Comparison of ENCODE assay signal across 8 cellular contexts in genomic region chr18:63676526-63676925, GRCh38. TPM values are rescaled to one million over a fixed set of nuclear protein-coding genes. Genes with fewer than 3 reads are reported as not detected.
DNase-seq lines count a peak whose midpoint lies in the region; ATAC-seq and TF ChIP-seq lines count a peak whose summit lies in the region.

No MANE protein-coding gene starts in this region.

- peak; percentile 31 for DNase-seq in COR-L47 (lab: John Stamatoyannopoulos, UW)
- DNase-seq in Kasumi-1 (lab: John Stamatoyannopoulos, UW), result peak; percentile 39 to 40
- peak in 2 of 4 donors; percentile 6 to 26 for DNase-seq in body of pancreas
- no peak for DNase-seq in glomerular visceral epithelial cell (ENCODE audit: extremely low spot score)
- no peak for DNase-seq in activated naive CD4-positive, alpha-beta T cell treated with anti-CD3 and anti-CD28 coated beads, Interleukin-2, amount 50 U/mL, for 16 hours
- no peak for DNase-seq in COLO829 (ENCODE audit: low spot score)
- no peak for DNase-seq in Right ventricle myocardium superior

- TF ChIP-seq POLR2A in body of pancreas (IDR thresholded peaks at IDR 0.05), result no peak

- peak in 4 of 7 experiments; percentile 10 to 36 (median 21) for TF ChIP-seq CTCF in body of pancreas (IDR thresholded peaks at IDR 0.05)

- peaks cover 4% of the 10 kb centered on the region for H3K4me1 ChIP-seq in body of pancreas

- H3K4me3 ChIP-seq in body of pancreas, result no peak overlapping the region

- intact Hi-C loops in body of pancreas (cut with DNase I) (no loop called here), Right ventricle myocardium superior (cut with DNase I) (no loop called here)

- H3K27me3 ChIP-seq in body of pancreas, result no peaks in the 10 kb centered on the region

- no peaks in the 10 kb centered on the region for H3K9me3 ChIP-seq in body of pancreas

- ATAC-seq in GM19438 (IDR thresholded peaks at IDR 0.05; ENCODE audit: low read depth, unreplicated experiment) (peak; percentile 74), body of pancreas (no peak), Right ventricle myocardium superior (ENCODE audit: poor library complexity) (no peak)

- H3K36me3 ChIP-seq in body of pancreas (replicated peaks in 1 of 2; ENCODE audit: insufficient read depth in 1 of 2, low read depth in 2 of 2), result no peaks in the 10 kb centered on the region

- WGBS in body of pancreas, 2 donors, result 12 to 17% methylated on average over 4 of the region's 4 CpGs

- H3K27ac ChIP-seq in body of pancreas, result no peak overlapping the region

RNA-seq across cellular contexts. Expression of gene SERPINB3, which starts 14.8 kb away (rescaled TPM):
- total RNA-seq in body of pancreas (not detected), Right ventricle myocardium superior (not detected)

RNA-seq across cellular contexts. Expression of gene SERPINB11, which starts 26.2 kb away (rescaled TPM):
- total RNA-seq in body of pancreas (not detected), Right ventricle myocardium superior (not detected)

RNA-seq across cellular contexts. Expression of gene SERPINB4, which starts 32.5 kb away (rescaled TPM):
- total RNA-seq in body of pancreas (not detected), Right ventricle myocardium superior (not detected)

Comparison
In these comparisons a context has a peak if more than half of its experiments do, and no peak if none do; other contexts are left out.
1. DNase-seq: peak in COR-L47 (single experiment) and Kasumi-1 (2 of 2); none in glomerular visceral epithelial cell (single experiment), activated naive CD4-positive, alpha-beta T cell treated with anti-CD3 and anti-CD28 coated beads, Interleukin-2, amount 50 U/mL, for 16 hours (single experiment), COLO829 (single experiment) and Right ventricle myocardium superior (single experiment).